ENCODE assay signal across 1 cellular context in the genomic region with DNA sequence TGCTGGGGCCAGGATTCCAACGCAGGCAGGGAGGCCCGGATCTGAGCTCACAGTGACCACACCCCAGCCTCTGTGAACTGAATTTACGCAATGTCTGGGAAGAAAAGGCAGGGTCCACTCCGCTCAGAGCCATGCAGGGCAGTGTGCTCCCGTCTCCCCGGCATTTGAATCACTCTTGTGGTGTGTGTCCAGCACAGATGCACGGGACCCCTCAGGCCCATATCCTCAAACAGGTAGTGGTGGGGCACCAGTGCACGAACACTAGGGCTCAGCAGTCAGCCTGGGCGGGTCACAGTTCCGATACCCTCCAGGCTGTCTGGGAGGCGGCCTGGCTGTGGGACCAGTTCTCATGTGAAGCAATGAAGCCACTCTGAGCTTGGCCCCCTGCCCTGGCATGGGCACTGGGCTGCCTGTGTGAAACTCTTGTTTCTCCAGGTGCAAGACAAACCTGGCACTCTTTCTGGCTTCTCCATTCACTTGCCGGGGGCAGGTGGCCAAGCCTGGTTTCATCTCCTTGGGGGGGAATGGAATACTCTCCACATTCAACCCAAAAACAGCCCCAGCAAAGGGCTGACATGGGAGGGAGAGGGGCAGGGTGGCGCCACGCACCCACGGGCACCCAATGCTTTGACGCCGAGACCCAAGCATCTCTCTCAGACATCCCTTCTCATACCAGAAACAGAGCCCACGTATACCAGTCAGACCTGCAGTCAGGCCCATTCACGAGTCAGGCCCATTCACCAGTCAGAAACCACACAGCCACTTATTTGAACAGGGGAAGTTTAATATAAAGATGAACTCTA.
TF ChIP-seq lines count a peak whose summit lies in the region.

No MANE protein-coding gene starts in this region.

TF ChIP-seq in HepG2, 621 proteins besides CTCF, POLR2A, EP300 and RAD21 (continued from another document and continues in another):
- no peak for TF ChIP-seq FOXK2 (IDR thresholded peaks at IDR 0.05)
- TF ChIP-seq ZNF468 (CRISPR knock-in tag; IDR thresholded peaks at IDR 0.05): no peak
- TF ChIP-seq ZBTB20 (CRISPR knock-in tag; IDR thresholded peaks at IDR 0.05; ENCODE audit: borderline replicate concordance, low read depth): no peak
- no peak for TF ChIP-seq ZFP62 (CRISPR knock-in tag; IDR thresholded peaks at IDR 0.05)
- TF ChIP-seq ATAD3A (CRISPR knock-in tag; IDR thresholded peaks at IDR 0.05): no peak
- TF ChIP-seq ZSCAN22 (CRISPR knock-in tag; IDR thresholded peaks at IDR 0.05): no peak
- TF ChIP-seq HNF4A (CRISPR knock-in tag; IDR thresholded peaks at IDR 0.05): peak; percentile 77
- TF ChIP-seq ESRRA (CRISPR knock-in tag; IDR thresholded peaks at IDR 0.05; ENCODE audit: low read depth): peak; percentile 80; the same call in 1 of the 2 replicates
- TF ChIP-seq SP5 (CRISPR knock-in tag; IDR thresholded peaks at IDR 0.05; ENCODE audit: borderline replicate concordance, low read depth): peak; percentile 63; the same call in 1 of the 2 replicates
- TF ChIP-seq ZNF703 (CRISPR knock-in tag; IDR thresholded peaks at IDR 0.05; ENCODE audit: borderline replicate concordance): no peak
- no peak for TF ChIP-seq ZNF780A (CRISPR knock-in tag; IDR thresholded peaks at IDR 0.05)
- no peak for TF ChIP-seq SSRP1 (CRISPR knock-in tag; IDR thresholded peaks at IDR 0.05)
- no peak for TF ChIP-seq IKZF1 (IDR thresholded peaks at IDR 0.05)
- no peak for TF ChIP-seq PBX2 (CRISPR knock-in tag; IDR thresholded peaks at IDR 0.05)
- no peak for TF ChIP-seq REL (CRISPR knock-in tag; conservative IDR thresholded peaks at IDR 0.05)
- no peak for TF ChIP-seq ZSCAN31 (CRISPR knock-in tag; IDR thresholded peaks at IDR 0.05; ENCODE audit: low read depth)
- TF ChIP-seq, protein P1, sequence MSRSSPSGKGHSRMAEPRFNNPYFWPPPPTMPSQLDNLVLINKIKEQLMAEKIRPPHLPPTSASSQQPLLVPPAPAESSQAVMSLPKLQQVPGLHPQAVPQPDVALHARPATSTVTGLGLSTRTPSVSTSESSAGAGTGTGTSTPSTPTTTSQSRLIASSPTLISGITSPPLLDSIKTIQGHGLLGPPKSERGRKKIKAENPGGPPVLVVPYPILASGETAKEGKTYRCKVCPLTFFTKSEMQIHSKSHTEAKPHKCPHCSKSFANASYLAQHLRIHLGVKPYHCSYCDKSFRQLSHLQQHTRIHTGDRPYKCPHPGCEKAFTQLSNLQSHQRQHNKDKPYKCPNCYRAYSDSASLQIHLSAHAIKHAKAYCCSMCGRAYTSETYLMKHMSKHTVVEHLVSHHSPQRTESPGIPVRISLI (CRISPR knock-in tag; IDR thresholded peaks at IDR 0.05; ENCODE audit: borderline replicate concordance): no peak
- no peak for TF ChIP-seq ZNF382 (CRISPR knock-in tag; IDR thresholded peaks at IDR 0.05; ENCODE audit: borderline replicate concordance)
- no peak for TF ChIP-seq JUNB (CRISPR knock-in tag; IDR thresholded peaks at IDR 0.05; ENCODE audit: borderline replicate concordance)
- no peak; the same call in 1 of the 2 replicates for TF ChIP-seq ZBTB7A (CRISPR knock-in tag; IDR thresholded peaks at IDR 0.05)
- no peak for TF ChIP-seq KDM3A (CRISPR knock-in tag; IDR thresholded peaks at IDR 0.05; ENCODE audit: low read depth)
- TF ChIP-seq, protein P2, sequence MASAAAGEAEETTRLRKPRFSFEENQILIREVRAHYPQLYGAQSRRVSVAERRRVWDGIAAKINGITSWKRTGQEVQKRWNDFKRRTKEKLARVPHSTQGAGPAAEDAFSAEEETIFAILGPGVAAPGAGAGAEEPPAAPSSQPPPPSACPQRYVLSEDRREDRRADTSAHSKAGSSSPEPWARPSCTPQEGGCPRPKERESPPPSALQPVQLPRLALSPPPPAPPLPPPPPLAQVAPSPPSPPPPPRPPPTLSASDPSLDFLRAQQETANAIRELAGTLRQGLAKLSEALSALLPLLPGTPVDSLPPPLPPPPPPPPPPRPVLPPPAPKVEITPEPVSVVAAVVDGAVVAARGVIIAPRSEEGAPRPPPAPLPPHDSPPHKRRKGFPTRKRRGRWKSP (CRISPR knock-in tag; IDR thresholded peaks at IDR 0.05): 0 out of 2 replicates have a peak, but pooled peaks have one; percentile 16
- TF ChIP-seq CAMTA2 (CRISPR knock-in tag; IDR thresholded peaks at IDR 0.05; ENCODE audit: borderline replicate concordance): no peak
- TF ChIP-seq HES4 (CRISPR knock-in tag; IDR thresholded peaks at IDR 0.05; ENCODE audit: borderline replicate concordance): no peak
- TF ChIP-seq, protein P3, sequence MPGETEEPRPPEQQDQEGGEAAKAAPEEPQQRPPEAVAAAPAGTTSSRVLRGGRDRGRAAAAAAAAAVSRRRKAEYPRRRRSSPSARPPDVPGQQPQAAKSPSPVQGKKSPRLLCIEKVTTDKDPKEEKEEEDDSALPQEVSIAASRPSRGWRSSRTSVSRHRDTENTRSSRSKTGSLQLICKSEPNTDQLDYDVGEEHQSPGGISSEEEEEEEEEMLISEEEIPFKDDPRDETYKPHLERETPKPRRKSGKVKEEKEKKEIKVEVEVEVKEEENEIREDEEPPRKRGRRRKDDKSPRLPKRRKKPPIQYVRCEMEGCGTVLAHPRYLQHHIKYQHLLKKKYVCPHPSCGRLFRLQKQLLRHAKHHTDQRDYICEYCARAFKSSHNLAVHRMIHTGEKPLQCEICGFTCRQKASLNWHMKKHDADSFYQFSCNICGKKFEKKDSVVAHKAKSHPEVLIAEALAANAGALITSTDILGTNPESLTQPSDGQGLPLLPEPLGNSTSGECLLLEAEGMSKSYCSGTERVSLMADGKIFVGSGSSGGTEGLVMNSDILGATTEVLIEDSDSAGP (CRISPR knock-in tag; IDR thresholded peaks at IDR 0.05; ENCODE audit: borderline replicate concordance): peak; percentile 61; the same call in 1 of the 2 replicates
- TF ChIP-seq, protein P4, sequence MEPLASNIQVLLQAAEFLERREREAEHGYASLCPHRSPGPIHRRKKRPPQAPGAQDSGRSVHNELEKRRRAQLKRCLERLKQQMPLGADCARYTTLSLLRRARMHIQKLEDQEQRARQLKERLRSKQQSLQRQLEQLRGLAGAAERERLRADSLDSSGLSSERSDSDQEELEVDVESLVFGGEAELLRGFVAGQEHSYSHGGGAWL (CRISPR knock-in tag; IDR thresholded peaks at IDR 0.05): no peak
- peak; percentile 78; the same call in 1 of the 2 replicates for TF ChIP-seq AKAP8 (CRISPR knock-in tag; IDR thresholded peaks at IDR 0.05)
- TF ChIP-seq, protein P5, sequence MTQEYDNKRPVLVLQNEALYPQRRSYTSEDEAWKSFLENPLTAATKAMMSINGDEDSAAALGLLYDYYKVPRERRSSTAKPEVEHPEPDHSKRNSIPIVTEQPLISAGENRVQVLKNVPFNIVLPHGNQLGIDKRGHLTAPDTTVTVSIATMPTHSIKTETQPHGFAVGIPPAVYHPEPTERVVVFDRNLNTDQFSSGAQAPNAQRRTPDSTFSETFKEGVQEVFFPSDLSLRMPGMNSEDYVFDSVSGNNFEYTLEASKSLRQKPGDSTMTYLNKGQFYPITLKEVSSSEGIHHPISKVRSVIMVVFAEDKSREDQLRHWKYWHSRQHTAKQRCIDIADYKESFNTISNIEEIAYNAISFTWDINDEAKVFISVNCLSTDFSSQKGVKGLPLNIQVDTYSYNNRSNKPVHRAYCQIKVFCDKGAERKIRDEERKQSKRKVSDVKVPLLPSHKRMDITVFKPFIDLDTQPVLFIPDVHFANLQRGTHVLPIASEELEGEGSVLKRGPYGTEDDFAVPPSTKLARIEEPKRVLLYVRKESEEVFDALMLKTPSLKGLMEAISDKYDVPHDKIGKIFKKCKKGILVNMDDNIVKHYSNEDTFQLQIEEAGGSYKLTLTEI (CRISPR knock-in tag; conservative IDR thresholded peaks at IDR 0.05): no peak
- no peak for TF ChIP-seq ZNF512 (CRISPR knock-in tag; IDR thresholded peaks at IDR 0.05)
- no peak for TF ChIP-seq ISX (CRISPR knock-in tag; conservative IDR thresholded peaks at IDR 0.05)
- TF ChIP-seq ZNF33A (CRISPR knock-in tag; IDR thresholded peaks at IDR 0.05; ENCODE audit: borderline replicate concordance): no peak
- no peak for TF ChIP-seq NR2F2 (IDR thresholded peaks at IDR 0.05; ENCODE audit: borderline replicate concordance, low read depth)
- TF ChIP-seq ZNF569 (CRISPR knock-in tag; IDR thresholded peaks at IDR 0.05; ENCODE audit: borderline replicate concordance): no peak
- TF ChIP-seq GFI1 (CRISPR knock-in tag; IDR thresholded peaks at IDR 0.05; ENCODE audit: borderline replicate concordance): no peak
- no peak for TF ChIP-seq SIX1 (CRISPR knock-in tag; IDR thresholded peaks at IDR 0.05; ENCODE audit: borderline replicate concordance)
- no peak for TF ChIP-seq NRL (CRISPR knock-in tag; IDR thresholded peaks at IDR 0.05; ENCODE audit: borderline replicate concordance)
- no peak for TF ChIP-seq ASH2L (IDR thresholded peaks at IDR 0.05; ENCODE audit: insufficient read length, low read depth, low read length)
- no peak for TF ChIP-seq RAD51 (IDR thresholded peaks at IDR 0.05; ENCODE audit: borderline replicate concordance)
- peak; percentile 23; the same call in 1 of the 2 replicates for TF ChIP-seq ATF2 (CRISPR knock-in tag; IDR thresholded peaks at IDR 0.05)
- TF ChIP-seq KLF6 (CRISPR knock-in tag; IDR thresholded peaks at IDR 0.05): no peak
- TF ChIP-seq THAP7 (CRISPR knock-in tag; IDR thresholded peaks at IDR 0.05): no peak
- TF ChIP-seq CEBPZ (IDR thresholded peaks at IDR 0.05; ENCODE audit: low read length): no peak
- no peak for TF ChIP-seq RORA (CRISPR knock-in tag; IDR thresholded peaks at IDR 0.05)
